Comparison of ENCODE assay signal across 19 cellular contexts in the genomic region with DNA sequence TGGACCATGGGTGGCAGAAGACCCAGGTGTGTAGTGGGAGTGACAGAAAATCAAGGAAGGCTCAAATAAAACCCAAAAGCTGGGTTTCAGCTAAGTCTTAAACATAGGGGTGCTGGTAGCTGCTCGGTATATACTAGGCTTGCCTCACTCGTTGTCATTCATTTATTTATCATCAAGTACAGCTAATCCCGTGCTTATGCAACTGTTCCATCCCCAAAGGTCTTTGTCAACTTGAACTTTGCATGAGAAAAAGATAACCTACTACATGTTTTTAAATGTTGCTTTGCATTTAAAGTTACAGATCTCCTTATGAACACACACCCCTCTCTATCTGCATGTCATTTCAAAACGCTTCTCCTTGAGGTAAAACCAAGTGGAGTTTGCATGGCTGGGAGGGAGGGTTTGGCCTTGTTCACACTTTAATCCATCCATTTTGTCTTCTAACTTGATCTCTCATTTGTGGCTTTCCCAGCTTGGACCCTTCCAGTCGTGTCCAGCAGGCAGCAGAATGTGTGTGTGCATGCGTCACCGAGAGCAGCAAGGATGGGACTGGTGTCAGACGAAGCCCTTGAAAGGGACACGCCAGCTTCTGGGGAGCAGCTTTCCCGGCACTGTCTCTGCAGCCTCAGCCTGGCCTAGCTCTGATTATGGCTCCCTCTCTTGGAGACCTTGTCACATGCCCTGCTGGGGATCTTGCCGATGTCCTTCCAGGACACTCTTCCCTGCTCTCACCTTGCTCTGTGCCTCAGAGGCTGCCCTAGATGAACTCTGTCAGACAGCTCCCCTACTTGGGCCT.
DNase-seq lines count a peak whose midpoint lies in the region; ATAC-seq and TF ChIP-seq lines count a peak whose summit lies in the region.
"Had no signal": no experiment of that assay in that cellular context is flagged by ENCODE, and none has a peak within 500 bp of the region (broad histone marks: within the 10 kb centered on the region; RNA-seq: fewer than 3 reads in every experiment).

No MANE protein-coding gene starts in this region.

- H3K4me3 ChIP-seq in parathyroid adenoma (ENCODE audit: low read depth, low read length) (no peak overlapping the region), esophagus squamous epithelium (no peak overlapping the region), upper lobe of left lung (no peak overlapping the region)
- H3K4me3 ChIP-seq: skin epidermis, thyroid gland had no signal

- ATAC-seq in left ventricle myocardium superior = peak; percentile 55
- no peak for ATAC-seq in HG03432 (IDR thresholded peaks at IDR 0.05; ENCODE audit: unreplicated experiment)
- no peak for ATAC-seq in upper lobe of left lung (ENCODE audit: low FRiP score in 2 of 2)

- H3K9me3 ChIP-seq in parathyroid adenoma (ENCODE audit: control insufficient read depth, low read length) (no peaks in the 10 kb centered on the region), esophagus squamous epithelium (no peaks in the 10 kb centered on the region), upper lobe of left lung (no peaks in the 10 kb centered on the region)
- H3K9me3 ChIP-seq: thyroid gland had no signal

- DNase-seq in DMS 273 (lab: John Stamatoyannopoulos, UW; ENCODE audit: unreplicated experiment) = peak; percentile 11
- DNase-seq in DMS 273 treated with DMSO at 0.1 percent for 48 hours (lab: John Stamatoyannopoulos, UW) = no peak
- DNase-seq in RPMI8226 = peak; percentile 11
- DNase-seq in left ventricle myocardium superior = no peak
- DNase-seq in esophagus squamous epithelium (lab: John Stamatoyannopoulos, UW) = no peak
- DNase-seq in upper lobe of left lung = no peak
- DNase-seq: activated CD4-positive, CD25-positive, alpha-beta regulatory T cell treated with anti-CD3 and anti-CD28 coated beads, Interleukin-2, amount 50 U/mL, for 72 hours; activated CD8-positive, alpha-beta memory T cell treated with anti-CD3 and anti-CD28 coated beads, Interleukin-2, amount 50 U/mL, for 48 hours; activated naive CD4-positive, alpha-beta T cell treated with anti-CD3 and anti-CD28 coated beads, Interleukin-2, amount 10 ng/mL, durations not matched to agents 7 days and 5 days; DMS79 treated with DMSO at 0.1 percent for 48 hours; glutamatergic neuron; NCI-H1048; NCI-H2171; occipital lobe; thyroid gland had no signal

- TF ChIP-seq POLR2A in esophagus squamous epithelium (IDR thresholded peaks at IDR 0.05) = no peak
- TF ChIP-seq POLR2A in upper lobe of left lung (IDR thresholded peaks at IDR 0.05) = no peak

- H3K27ac ChIP-seq in parathyroid adenoma = peak overlapping the region; percentile 90
- H3K27ac ChIP-seq in esophagus squamous epithelium = no peak overlapping the region
- H3K27ac ChIP-seq in upper lobe of left lung = no peak overlapping the region
- H3K27ac ChIP-seq: 22Rv1, thyroid gland had no signal

- intact Hi-C loops in left ventricle myocardium superior (cut with micrococcal nuclease) = no loop called here
- intact Hi-C loops in esophagus squamous epithelium (cut with DNase I) = no loop called here

- no peaks in the 10 kb centered on the region for H3K79me2 ChIP-seq in parathyroid adenoma

- H2AFZ ChIP-seq in parathyroid adenoma = peak overlapping the region; percentile 40

- H3K36me3 ChIP-seq in parathyroid adenoma (ENCODE audit: control insufficient read depth, insufficient read depth, low read length) (no peaks in the 10 kb centered on the region), esophagus squamous epithelium (no peaks in the 10 kb centered on the region), upper lobe of left lung (no peaks in the 10 kb centered on the region)
- H3K36me3 ChIP-seq: thyroid gland had no signal

- H3K9ac ChIP-seq in parathyroid adenoma = no peak overlapping the region

- TF ChIP-seq EP300 in upper lobe of left lung (IDR thresholded peaks at IDR 0.05) = no peak

- TF ChIP-seq CTCF in parathyroid adenoma (IDR thresholded peaks at IDR 0.05) (no peak), esophagus squamous epithelium (IDR thresholded peaks at IDR 0.05) (no peak), upper lobe of left lung (IDR thresholded peaks at IDR 0.05) (no peak)

- peak overlapping the region; percentile 42 for H3K4me2 ChIP-seq in parathyroid adenoma (ENCODE audit: low read length)

- H3K27me3 ChIP-seq in parathyroid adenoma (ENCODE audit: control insufficient read depth, insufficient read depth, low read length) = no peaks in the 10 kb centered on the region
- H3K27me3 ChIP-seq in esophagus squamous epithelium = peaks cover 0 to 5% (median 0%) of the 10 kb centered on the region in 4 donors
- no peaks in the 10 kb centered on the region for H3K27me3 ChIP-seq in upper lobe of left lung
- H3K27me3 ChIP-seq: thyroid gland had no signal

- WGBS in esophagus squamous epithelium, 2 donors = 70 to 88% methylated on average over 11 of the region's 11 CpGs
- 87 to 92% methylated on average over 11 of the region's 11 CpGs for WGBS in upper lobe of left lung, 2 donors

- peaks cover 18% of the 10 kb centered on the region for H3K4me1 ChIP-seq in parathyroid adenoma
- H3K4me1 ChIP-seq in esophagus squamous epithelium = no peaks in the 10 kb centered on the region
- peaks cover under 1 to 8% (median 2%) of the 10 kb centered on the region in 4 donors for H3K4me1 ChIP-seq in upper lobe of left lung
- H3K4me1 ChIP-seq: thyroid gland had no signal

Comparison
In these comparisons a context has a peak if more than half of its experiments do, and no peak if none do; other contexts are left out.
1. DNase-seq: peak in DMS 273 (single experiment) and RPMI8226 (single experiment); none in DMS 273 treated with DMSO at 0.1 percent for 48 hours (single experiment), left ventricle myocardium superior (single experiment), esophagus squamous epithelium (single experiment) and upper lobe of left lung (0 of 2).